ENCODE assay signal across 1 cellular context in genomic region chr16:17392857-17393421, GRCh38.
TF ChIP-seq lines count a peak whose summit lies in the region.

No MANE protein-coding gene starts in this region.

TF ChIP-seq in GM23338, 12 proteins besides CTCF, POLR2A, EP300 and RAD21 (continued from another document):
- TF ChIP-seq, protein P1, sequence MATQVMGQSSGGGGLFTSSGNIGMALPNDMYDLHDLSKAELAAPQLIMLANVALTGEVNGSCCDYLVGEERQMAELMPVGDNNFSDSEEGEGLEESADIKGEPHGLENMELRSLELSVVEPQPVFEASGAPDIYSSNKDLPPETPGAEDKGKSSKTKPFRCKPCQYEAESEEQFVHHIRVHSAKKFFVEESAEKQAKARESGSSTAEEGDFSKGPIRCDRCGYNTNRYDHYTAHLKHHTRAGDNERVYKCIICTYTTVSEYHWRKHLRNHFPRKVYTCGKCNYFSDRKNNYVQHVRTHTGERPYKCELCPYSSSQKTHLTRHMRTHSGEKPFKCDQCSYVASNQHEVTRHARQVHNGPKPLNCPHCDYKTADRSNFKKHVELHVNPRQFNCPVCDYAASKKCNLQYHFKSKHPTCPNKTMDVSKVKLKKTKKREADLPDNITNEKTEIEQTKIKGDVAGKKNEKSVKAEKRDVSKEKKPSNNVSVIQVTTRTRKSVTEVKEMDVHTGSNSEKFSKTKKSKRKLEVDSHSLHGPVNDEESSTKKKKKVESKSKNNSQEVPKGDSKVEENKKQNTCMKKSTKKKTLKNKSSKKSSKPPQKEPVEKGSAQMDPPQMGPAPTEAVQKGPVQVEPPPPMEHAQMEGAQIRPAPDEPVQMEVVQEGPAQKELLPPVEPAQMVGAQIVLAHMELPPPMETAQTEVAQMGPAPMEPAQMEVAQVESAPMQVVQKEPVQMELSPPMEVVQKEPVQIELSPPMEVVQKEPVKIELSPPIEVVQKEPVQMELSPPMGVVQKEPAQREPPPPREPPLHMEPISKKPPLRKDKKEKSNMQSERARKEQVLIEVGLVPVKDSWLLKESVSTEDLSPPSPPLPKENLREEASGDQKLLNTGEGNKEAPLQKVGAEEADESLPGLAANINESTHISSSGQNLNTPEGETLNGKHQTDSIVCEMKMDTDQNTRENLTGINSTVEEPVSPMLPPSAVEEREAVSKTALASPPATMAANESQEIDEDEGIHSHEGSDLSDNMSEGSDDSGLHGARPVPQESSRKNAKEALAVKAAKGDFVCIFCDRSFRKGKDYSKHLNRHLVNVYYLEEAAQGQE (IDR thresholded peaks at IDR 0.05; ENCODE audit: unreplicated experiment) = no peak
TF ChIP-seq in GM23338: peak in this region for 1.
